ENCODE assay signal across 13 cellular contexts in genomic region chr12:101782544-101782855, GRCh38. TPM values are rescaled to one million over a fixed set of nuclear protein-coding genes. Genes with fewer than 3 reads are reported as not detected.
A peak's percentile ranks its signal among the peaks of the same experiment; 100 is the strongest.
DNase-seq lines count a peak whose midpoint lies in the region; ATAC-seq, FAIRE-seq and TF ChIP-seq lines count a peak whose summit lies in the region.
"Had no signal": no experiment of that assay in that cellular context is flagged by ENCODE, and none has a peak within 500 bp of the region (broad histone marks: within the 10 kb centered on the region; RNA-seq: fewer than 3 reads in every experiment).

No MANE protein-coding gene starts in this region.

- no peak overlapping the region for H3K4me3 Mint-ChIP-seq in astrocyte (ENCODE audit: unreplicated experiment)

- intact Hi-C loops in psoas muscle (cut with DNase I), result no loop called here

- peaks cover 14% of the 10 kb centered on the region for H3K4me1 Mint-ChIP-seq in astrocyte (ENCODE audit: low read depth, unreplicated experiment)

- H4K20me1 ChIP-seq in astrocyte (ENCODE audit: insufficient read depth, low read length), result peaks cover 3% of the 10 kb centered on the region

- peaks cover 7% of the 10 kb centered on the region for H3K4me1 ChIP-seq in astrocyte (ENCODE audit: insufficient read depth, low read length)
- peaks cover 22% of the 10 kb centered on the region for H3K4me1 ChIP-seq in psoas muscle

- no peaks in the 10 kb centered on the region for H3K36me3 Mint-ChIP-seq in astrocyte (ENCODE audit: low read depth, unreplicated experiment)

- H3K27me3 ChIP-seq in astrocyte (ENCODE audit: insufficient read depth, low read length) (no peaks in the 10 kb centered on the region), psoas muscle (ENCODE audit: insufficient read depth in 3 of 3, low read length in 2 of 3) (no peaks in the 10 kb centered on the region)

- no peak for ATAC-seq in psoas muscle
- ATAC-seq in left lobe of liver, result no peak
- no peak for ATAC-seq in HG03520 (IDR thresholded peaks at IDR 0.05; ENCODE audit: unreplicated experiment)

- peak overlapping the region; percentile 19 for H3K9ac ChIP-seq in astrocyte (ENCODE audit: low read length)

- H3K27ac ChIP-seq in astrocyte (ENCODE audit: low read depth, low read length) (peak overlapping the region; percentile 45), psoas muscle (peak overlapping the region; percentile 78)
- H3K27ac ChIP-seq: 22Rv1, skin epidermis, thoracic aorta had no signal

- no peaks in the 10 kb centered on the region for H3K27me3 Mint-ChIP-seq in astrocyte (ENCODE audit: low read depth, unreplicated experiment)

- no peaks in the 10 kb centered on the region for H3K9me3 Mint-ChIP-seq in astrocyte (ENCODE audit: unreplicated experiment)

- H3K9me3 ChIP-seq in astrocyte (ENCODE audit: insufficient read depth, low read depth, low read length) (no peaks in the 10 kb centered on the region), psoas muscle (no peaks in the 10 kb centered on the region)
- H3K9me3 ChIP-seq: thoracic aorta had no signal

- peak; percentile 44 for DNase-seq in NCI-H82 (lab: John Stamatoyannopoulos, UW)
- DNase-seq in NCI-H82 treated with DMSO at 0.1 percent for 48 hours (lab: John Stamatoyannopoulos, UW; ENCODE audit: unreplicated experiment), result no peak
- DNase-seq in HS-27A (ENCODE audit: low read depth), result peak; percentile 14
- peak; percentile 65 for DNase-seq in astrocyte (ENCODE audit: low read depth)
- no peak for DNase-seq in psoas muscle
- no peak for DNase-seq in left lobe of liver (ENCODE audit: low spot score)
- no peak for DNase-seq in SHP77 treated with DMSO at 0.1 percent for 48 hours (lab: John Stamatoyannopoulos, UW)
- DNase-seq: activated CD4-positive, CD25-positive, alpha-beta regulatory T cell treated with anti-CD3 and anti-CD28 coated beads, Interleukin-2, amount 50 U/mL, for 72 hours; DMS 273 treated with DMSO at 0.1 percent for 48 hours had no signal

- peak overlapping the region; percentile 5 for H2AFZ ChIP-seq in astrocyte (ENCODE audit: low read depth, low read length)

- H3K4me2 ChIP-seq in astrocyte (ENCODE audit: low read length), result peak overlapping the region; percentile 71

- H3K79me2 ChIP-seq in astrocyte (ENCODE audit: insufficient read depth, low read length), result no peaks in the 10 kb centered on the region

- H3K4me3 ChIP-seq in astrocyte (ENCODE audit: insufficient read depth, low read depth, low read length), result no peak overlapping the region
- H3K4me3 ChIP-seq in psoas muscle, result no peak overlapping the region
- H3K4me3 ChIP-seq: skin epidermis, thoracic aorta had no signal

- FAIRE-seq in astrocyte (lab: Jason Lieb, UNC), result peak; percentile 20

- no peak overlapping the region for H3K27ac Mint-ChIP-seq in astrocyte (ENCODE audit: unreplicated experiment)

- no peak for TF ChIP-seq CTCF in astrocyte (IDR thresholded peaks at IDR 0.05; ENCODE audit: insufficient read depth, low read depth, low read length)
- no peak for TF ChIP-seq CTCF in psoas muscle (IDR thresholded peaks at IDR 0.05)

- no peaks in the 10 kb centered on the region for H3K36me3 ChIP-seq in astrocyte (ENCODE audit: insufficient read depth, low read length)
- peaks cover 0 to 7% of the 10 kb centered on the region in 2 donors for H3K36me3 ChIP-seq in psoas muscle (ENCODE audit: insufficient read depth in 1 of 2, low read depth in 1 of 2)

RNA-seq across cellular contexts. Expression of gene SYCP3, which starts 43.2 kb away (rescaled TPM):
- total RNA-seq in astrocyte, result not detected in 2 replicates
- total RNA-seq in psoas muscle, result under 1 TPM in 1 of 4 donors, not detected in 3; 0.28 TPM
- under 1 TPM in 2 of 3 donors, not detected in 1; 0.04 to 0.23 TPM for polyA plus RNA-seq in psoas muscle
- total RNA-seq in left lobe of liver, result not detected
- total RNA-seq: thoracic aorta had no signal

RNA-seq across cellular contexts. Expression of gene GNPTAB, which starts 48.3 kb away (rescaled TPM):
- total RNA-seq in astrocyte (43.7 and 43.8 TPM in 2 replicates), psoas muscle (10 to 100 TPM; 14.3 to 36.1 (median 19.9) TPM), left lobe of liver (10.9 TPM)
- 10 to 100 TPM; 10.3 to 17.5 (median 11.5) TPM for polyA plus RNA-seq in psoas muscle

Comparison
In these comparisons a context has a peak if more than half of its experiments do, and no peak if none do; other contexts are left out.
1. DNase-seq: peak in NCI-H82 (single experiment), HS-27A (single experiment) and astrocyte (single experiment); none in NCI-H82 treated with DMSO at 0.1 percent for 48 hours (single experiment), psoas muscle (0 of 2), left lobe of liver (single experiment) and SHP77 treated with DMSO at 0.1 percent for 48 hours (single experiment).